In the genomic region with DNA sequence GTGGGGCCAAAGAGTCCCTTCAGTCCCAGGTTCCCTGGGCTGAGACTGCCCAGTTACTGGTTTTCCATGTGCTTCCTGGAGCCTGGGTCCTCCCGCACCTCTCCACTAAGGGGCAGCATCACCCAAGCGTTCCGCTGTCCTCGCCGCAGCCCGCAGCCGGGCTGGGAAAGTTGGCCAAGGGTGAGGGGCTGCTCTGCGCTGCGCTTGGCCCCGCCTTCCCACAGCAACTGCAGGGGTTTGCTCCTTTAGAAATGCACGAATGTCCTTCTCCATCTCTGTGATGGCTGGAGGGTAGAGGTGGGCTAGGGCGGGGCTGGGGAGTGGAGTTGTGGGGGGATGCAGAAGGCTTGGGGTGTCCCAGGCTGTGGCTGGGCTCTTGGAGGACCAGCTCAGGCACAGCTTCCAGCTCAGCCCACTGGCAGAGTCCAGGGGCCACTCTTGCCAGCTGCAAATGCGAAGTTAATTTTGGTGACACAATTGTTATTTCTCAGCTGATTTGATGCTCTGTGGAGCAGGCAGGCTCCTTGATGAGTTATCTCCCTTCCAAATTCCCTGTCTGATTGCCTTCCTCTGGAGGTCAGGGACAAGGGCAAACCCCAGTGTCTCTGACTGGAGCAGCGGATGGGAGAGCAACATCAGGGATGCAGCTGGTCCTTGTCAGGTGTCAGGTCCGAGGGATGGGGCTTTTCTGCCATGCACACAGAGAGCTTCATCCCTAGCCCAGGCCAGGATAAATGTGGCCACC, we compare ENCODE assay signal across 1 cellular context.
TF ChIP-seq lines count a peak whose summit lies in the region.

No MANE protein-coding gene starts in this region.

TF ChIP-seq in HepG2, 621 proteins besides CTCF, POLR2A, EP300 and RAD21 (continued from another document and continues in another):
- TF ChIP-seq FOXJ3 (CRISPR knock-in tag; IDR thresholded peaks at IDR 0.05; ENCODE audit: borderline replicate concordance) (0 out of 2 replicates have a peak, but pooled peaks have one; percentile 45), ZNF816 (CRISPR knock-in tag; IDR thresholded peaks at IDR 0.05; ENCODE audit: borderline replicate concordance) (no peak), IRX3 (CRISPR knock-in tag; IDR thresholded peaks at IDR 0.05; ENCODE audit: borderline replicate concordance, low read depth) (no peak), NR2C2 (CRISPR knock-in tag; IDR thresholded peaks at IDR 0.05; ENCODE audit: borderline replicate concordance) (0 out of 2 replicates have a peak, but pooled peaks have one; percentile 16), ZNF512 (CRISPR knock-in tag; IDR thresholded peaks at IDR 0.05) (no peak), STAT5B (CRISPR knock-in tag; IDR thresholded peaks at IDR 0.05) (no peak), ZNF740 (CRISPR knock-in tag; IDR thresholded peaks at IDR 0.05) (no peak), ADNP (CRISPR knock-in tag; IDR thresholded peaks at IDR 0.05) (no peak), TFDP1 (CRISPR knock-in tag; IDR thresholded peaks at IDR 0.05; ENCODE audit: borderline replicate concordance) (no peak), ZSCAN25 (CRISPR knock-in tag; IDR thresholded peaks at IDR 0.05) (peak; percentile 92), MAF1 (CRISPR knock-in tag; IDR thresholded peaks at IDR 0.05; ENCODE audit: borderline replicate concordance) (peak; percentile 88; the same call in 1 of the 2 replicates), ELF3 (CRISPR knock-in tag; IDR thresholded peaks at IDR 0.05) (peak; percentile 91), MTA1 (CRISPR knock-in tag; IDR thresholded peaks at IDR 0.05; ENCODE audit: borderline replicate concordance) (peak; percentile 36; the same call in 1 of the 2 replicates), ZNF350 (CRISPR knock-in tag; IDR thresholded peaks at IDR 0.05; ENCODE audit: borderline replicate concordance, low read depth) (peak; percentile 69), ATF5 (CRISPR knock-in tag; IDR thresholded peaks at IDR 0.05; ENCODE audit: low read depth) (no peak), ZSCAN12 (CRISPR knock-in tag; IDR thresholded peaks at IDR 0.05) (no peak), SMC3 (IDR thresholded peaks at IDR 0.05; ENCODE audit: low read length) (peak; percentile 97), LBX2 (CRISPR knock-in tag; IDR thresholded peaks at IDR 0.05; ENCODE audit: borderline replicate concordance) (no peak), ZNF260 (CRISPR knock-in tag; IDR thresholded peaks at IDR 0.05; ENCODE audit: borderline replicate concordance, low read depth) (0 out of 2 replicates have a peak, but pooled peaks have one; percentile 3), RFX1 (IDR thresholded peaks at IDR 0.05) (no peak), ZNF567 (CRISPR knock-in tag; IDR thresholded peaks at IDR 0.05; ENCODE audit: borderline replicate concordance) (no peak), JUND (CRISPR knock-in tag; IDR thresholded peaks at IDR 0.05) (no peak), ZNF333 (CRISPR knock-in tag; IDR thresholded peaks at IDR 0.05; ENCODE audit: borderline replicate concordance) (0 out of 2 replicates have a peak, but pooled peaks have one; percentile 88), SOX13 (IDR thresholded peaks at IDR 0.05) (no peak), SOX13 (CRISPR knock-in tag; conservative IDR thresholded peaks at IDR 0.05 in 1 of 2, IDR thresholded peaks at IDR 0.05 in 1 of 2) (peak in 1 of 2 experiments; percentile 43; a peak in 1 of 4 replicates), TP53 (CRISPR knock-in tag; conservative IDR thresholded peaks at IDR 0.05) (no peak), HMG20A (CRISPR knock-in tag; IDR thresholded peaks at IDR 0.05; ENCODE audit: borderline replicate concordance) (no peak), TARDBP (CRISPR knock-in tag; IDR thresholded peaks at IDR 0.05) (no peak; the same call in 1 of the 2 replicates), MTF2 (CRISPR knock-in tag; IDR thresholded peaks at IDR 0.05; ENCODE audit: borderline replicate concordance) (peak; percentile 75; the same call in 1 of the 2 replicates), HDAC6 (IDR thresholded peaks at IDR 0.05; ENCODE audit: low read depth, low read length) (no peak), HOXD1 (CRISPR knock-in tag; IDR thresholded peaks at IDR 0.05) (no peak), TBL1XR1 (IDR thresholded peaks at IDR 0.05; ENCODE audit: borderline replicate concordance, low read length, partially characterized antibody) (peak; percentile 63), EEA1 (CRISPR knock-in tag; IDR thresholded peaks at IDR 0.05; ENCODE audit: borderline replicate concordance) (peak; percentile 40; the same call in 1 of the 2 replicates), ISL2 (CRISPR knock-in tag; IDR thresholded peaks at IDR 0.05) (peak; percentile 40; the same call in 1 of the 2 replicates), ZNF605 (CRISPR knock-in tag; IDR thresholded peaks at IDR 0.05) (peak; percentile 98), WIZ (CRISPR knock-in tag; IDR thresholded peaks at IDR 0.05) (0 out of 2 replicates have a peak, but pooled peaks have one; percentile 37), ZNF44 (CRISPR knock-in tag; IDR thresholded peaks at IDR 0.05) (0 out of 2 replicates have a peak, but pooled peaks have one; percentile 80), SMAD1 (CRISPR knock-in tag; IDR thresholded peaks at IDR 0.05; ENCODE audit: borderline replicate concordance, low read depth) (no peak), ZGPAT (CRISPR knock-in tag; IDR thresholded peaks at IDR 0.05) (peak; percentile 68), NBN (conservative IDR thresholded peaks at IDR 0.05) (no peak), MAX (IDR thresholded peaks at IDR 0.05) (peak; percentile 83; the same call in 1 of the 2 replicates), ZNF160 (CRISPR knock-in tag; IDR thresholded peaks at IDR 0.05) (no peak; the same call in 1 of the 2 replicates), KDM5A (IDR thresholded peaks at IDR 0.05; ENCODE audit: borderline replicate concordance, low read length) (no peak), HOMEZ (CRISPR knock-in tag; IDR thresholded peaks at IDR 0.05; ENCODE audit: low read depth) (peak; percentile 44; the same call in 1 of the 2 replicates), REL (CRISPR knock-in tag; conservative IDR thresholded peaks at IDR 0.05) (no peak), ZNF784 (CRISPR knock-in tag; IDR thresholded peaks at IDR 0.05; ENCODE audit: borderline replicate concordance) (peak; percentile 25), KLF9 (CRISPR knock-in tag; IDR thresholded peaks at IDR 0.05; ENCODE audit: low read depth) (0 out of 2 replicates have a peak, but pooled peaks have one; percentile 59)
- TF ChIP-seq, protein P1, sequence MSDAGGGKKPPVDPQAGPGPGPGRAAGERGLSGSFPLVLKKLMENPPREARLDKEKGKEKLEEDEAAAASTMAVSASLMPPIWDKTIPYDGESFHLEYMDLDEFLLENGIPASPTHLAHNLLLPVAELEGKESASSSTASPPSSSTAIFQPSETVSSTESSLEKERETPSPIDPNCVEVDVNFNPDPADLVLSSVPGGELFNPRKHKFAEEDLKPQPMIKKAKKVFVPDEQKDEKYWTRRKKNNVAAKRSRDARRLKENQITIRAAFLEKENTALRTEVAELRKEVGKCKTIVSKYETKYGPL (CRISPR knock-in tag; IDR thresholded peaks at IDR 0.05), result no peak
- TF ChIP-seq, protein P2, sequence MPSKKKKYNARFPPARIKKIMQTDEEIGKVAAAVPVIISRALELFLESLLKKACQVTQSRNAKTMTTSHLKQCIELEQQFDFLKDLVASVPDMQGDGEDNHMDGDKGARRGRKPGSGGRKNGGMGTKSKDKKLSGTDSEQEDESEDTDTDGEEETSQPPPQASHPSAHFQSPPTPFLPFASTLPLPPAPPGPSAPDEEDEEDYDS (CRISPR knock-in tag; IDR thresholded peaks at IDR 0.05), result peak; percentile 67; the same call in 1 of the 2 replicates
- TF ChIP-seq, protein P3, sequence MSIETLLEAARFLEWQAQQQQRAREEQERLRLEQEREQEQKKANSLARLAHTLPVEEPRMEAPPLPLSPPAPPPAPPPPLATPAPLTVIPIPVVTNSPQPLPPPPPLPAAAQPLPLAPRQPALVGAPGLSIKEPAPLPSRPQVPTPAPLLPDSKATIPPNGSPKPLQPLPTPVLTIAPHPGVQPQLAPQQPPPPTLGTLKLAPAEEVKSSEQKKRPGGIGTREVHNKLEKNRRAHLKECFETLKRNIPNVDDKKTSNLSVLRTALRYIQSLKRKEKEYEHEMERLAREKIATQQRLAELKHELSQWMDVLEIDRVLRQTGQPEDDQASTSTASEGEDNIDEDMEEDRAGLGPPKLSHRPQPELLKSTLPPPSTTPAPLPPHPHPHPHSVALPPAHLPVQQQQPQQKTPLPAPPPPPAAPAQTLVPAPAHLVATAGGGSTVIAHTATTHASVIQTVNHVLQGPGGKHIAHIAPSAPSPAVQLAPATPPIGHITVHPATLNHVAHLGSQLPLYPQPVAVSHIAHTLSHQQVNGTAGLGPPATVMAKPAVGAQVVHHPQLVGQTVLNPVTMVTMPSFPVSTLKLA (IDR thresholded peaks at IDR 0.05), result no peak
- TF ChIP-seq, protein P4, sequence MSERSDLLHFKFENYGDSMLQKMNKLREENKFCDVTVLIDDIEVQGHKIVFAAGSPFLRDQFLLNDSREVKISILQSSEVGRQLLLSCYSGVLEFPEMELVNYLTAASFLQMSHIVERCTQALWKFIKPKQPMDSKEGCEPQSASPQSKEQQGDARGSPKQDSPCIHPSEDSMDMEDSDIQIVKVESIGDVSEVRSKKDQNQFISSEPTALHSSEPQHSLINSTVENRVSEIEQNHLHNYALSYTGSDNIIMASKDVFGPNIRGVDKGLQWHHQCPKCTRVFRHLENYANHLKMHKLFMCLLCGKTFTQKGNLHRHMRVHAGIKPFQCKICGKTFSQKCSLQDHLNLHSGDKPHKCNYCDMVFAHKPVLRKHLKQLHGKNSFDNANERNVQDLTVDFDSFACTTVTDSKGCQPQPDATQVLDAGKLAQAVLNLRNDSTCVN (CRISPR knock-in tag; IDR thresholded peaks at IDR 0.05; ENCODE audit: borderline replicate concordance), result peak; percentile 90
